Comparison of ENCODE assay signal across 14 cellular contexts in genomic region chr10:103812431-103812830, GRCh38. TPM values are rescaled to one million over a fixed set of nuclear protein-coding genes. Genes with fewer than 3 reads are reported as not detected.
DNase-seq lines count a peak whose midpoint lies in the region; ATAC-seq and TF ChIP-seq lines count a peak whose summit lies in the region.
"Had no signal": no experiment of that assay in that cellular context is flagged by ENCODE, and none has a peak within 500 bp of the region (broad histone marks: within the 10 kb centered on the region; RNA-seq: fewer than 3 reads in every experiment).

No MANE protein-coding gene starts in this region.

- H3K36me3 ChIP-seq in trophoblast cell (ENCODE audit: control insufficient read depth in 1 of 2, insufficient read depth in 2 of 2, low read length in 2 of 2) (peaks cover 0 to 2% of the 10 kb centered on the region in 2 experiments), vagina (no peaks in the 10 kb centered on the region)

- no peaks in the 10 kb centered on the region for H3K79me1 ChIP-seq in trophoblast cell (ENCODE audit: low read length)

- H3K4me1 ChIP-seq in trophoblast cell (ENCODE audit: control insufficient read depth in 1 of 2, insufficient read depth in 2 of 2, low read length in 2 of 2) (peaks cover 0 to 4% of the 10 kb centered on the region in 2 experiments), vagina (peaks cover 32% of the 10 kb centered on the region)
- H3K4me1 ChIP-seq: testis had no signal

- TF ChIP-seq POLR2A in vagina (IDR thresholded peaks at IDR 0.05), result no peak

- WGBS in trophoblast cell (ENCODE audit: extremely low coverage, insufficient coverage, insufficient read length), result no CpG with 5 or more reads among the region's 4 CpGs

- no peaks in the 10 kb centered on the region for H3K79me2 ChIP-seq in trophoblast cell (ENCODE audit: control insufficient read depth, insufficient read depth, low read length, poor library complexity)

- no peak overlapping the region for H4K91ac ChIP-seq in trophoblast cell (ENCODE audit: low read depth, low read length)

- H2AK5ac ChIP-seq in trophoblast cell (ENCODE audit: low read length), result no peak overlapping the region

- no peak overlapping the region for H2BK12ac ChIP-seq in trophoblast cell (ENCODE audit: low read length)

- H3K9me3 ChIP-seq in trophoblast cell (ENCODE audit: insufficient read depth, low read depth, low read length), result peaks cover 2% of the 10 kb centered on the region
- no peaks in the 10 kb centered on the region for H3K9me3 ChIP-seq in vagina
- H3K9me3 ChIP-seq: testis had no signal

- no peak overlapping the region for H3K9ac ChIP-seq in trophoblast cell (ENCODE audit: low read length)

- H2BK120ac ChIP-seq in trophoblast cell (ENCODE audit: insufficient read depth, low read length, poor library complexity), result no peak overlapping the region

- no peak overlapping the region for H3K4ac ChIP-seq in trophoblast cell (ENCODE audit: low read depth, low read length)

- H3K23ac ChIP-seq in trophoblast cell (ENCODE audit: low read length), result no peak overlapping the region

- H3K27ac ChIP-seq in trophoblast cell (ENCODE audit: low read depth, low read length) (no peak overlapping the region), vagina (no peak overlapping the region)
- H3K27ac ChIP-seq: testis had no signal

- peak overlapping the region; percentile 30 for H2AFZ ChIP-seq in trophoblast cell (ENCODE audit: insufficient read depth, low read length, poor library complexity)

- H2BK5ac ChIP-seq in trophoblast cell (ENCODE audit: low read depth, low read length, poor library complexity), result no peak overlapping the region

- no peak overlapping the region for H3K14ac ChIP-seq in trophoblast cell (ENCODE audit: low read length)

- H3K27me3 ChIP-seq in trophoblast cell (ENCODE audit: insufficient read depth, low read length) (no peaks in the 10 kb centered on the region), vagina (no peaks in the 10 kb centered on the region)
- H3K27me3 ChIP-seq: testis had no signal

- peak; percentile 69 for ATAC-seq in left lobe of liver
- no peak for ATAC-seq in HG02623 (IDR thresholded peaks at IDR 0.05; ENCODE audit: unreplicated experiment)
- no peak for ATAC-seq in GM19455 (IDR thresholded peaks at IDR 0.05; ENCODE audit: unreplicated experiment)

- H3K4me2 ChIP-seq in trophoblast cell (ENCODE audit: low read length), result no peak overlapping the region

- H3K18ac ChIP-seq in trophoblast cell (ENCODE audit: low read length), result no peak overlapping the region

- no peak overlapping the region for H4K8ac ChIP-seq in trophoblast cell (ENCODE audit: low read depth, low read length)

- H3K4me3 ChIP-seq in trophoblast cell (ENCODE audit: low read depth, low read length) (no peak overlapping the region), vagina (no peak overlapping the region)
- H3K4me3 ChIP-seq: testis had no signal

- H4K12ac ChIP-seq in trophoblast cell (ENCODE audit: low read depth, low read length), result no peak overlapping the region

- no peak for TF ChIP-seq CTCF in vagina (IDR thresholded peaks at IDR 0.05)

- peak; percentile 15 for DNase-seq in GDM1 (lab: John Stamatoyannopoulos, UW)
- peak; percentile 69 for DNase-seq in UCSD-AML1 (lab: John Stamatoyannopoulos, UW; ENCODE audit: unreplicated experiment)
- peak; percentile 57 for DNase-seq in left lobe of liver (ENCODE audit: low spot score)
- no peak for DNase-seq in trophoblast cell
- DNase-seq in NCI-H1048 (lab: John Stamatoyannopoulos, UW), result no peak
- no peak for DNase-seq in vagina (ENCODE audit: extremely low spot score in 2 of 2)
- DNase-seq: activated CD4-positive, CD25-positive, alpha-beta regulatory T cell treated with anti-CD3 and anti-CD28 coated beads, Interleukin-2, amount 50 U/mL, for 72 hours; MV-4-11; NCI-H2107; RPMI8226; stimulated activated CD4-positive, alpha-beta T cell treated with anti-CD3 and anti-CD28 coated beads, Interleukin-2, amount 100 ng/mL, for 24 hours; testis had no signal

- intact Hi-C loops in vagina (cut with DNase I), result no loop called here

RNA-seq across cellular contexts. Expression of gene SH3PXD2A, which starts 42.9 kb away (rescaled TPM):
- 43.5 TPM for total RNA-seq in left lobe of liver
- polyA plus RNA-seq in trophoblast cell (2013), result 8.3 and 8.6 TPM in 2 replicates
- total RNA-seq in vagina, result 56.2 TPM

Comparison
In these comparisons a context has a peak if more than half of its experiments do, and no peak if none do; other contexts are left out.
1. DNase-seq: peak in GDM1 (single experiment), UCSD-AML1 (single experiment) and left lobe of liver (single experiment); none in trophoblast cell (0 of 2), NCI-H1048 (single experiment) and vagina (0 of 2).